ENCODE assay signal across 15 cellular contexts in the genomic region with DNA sequence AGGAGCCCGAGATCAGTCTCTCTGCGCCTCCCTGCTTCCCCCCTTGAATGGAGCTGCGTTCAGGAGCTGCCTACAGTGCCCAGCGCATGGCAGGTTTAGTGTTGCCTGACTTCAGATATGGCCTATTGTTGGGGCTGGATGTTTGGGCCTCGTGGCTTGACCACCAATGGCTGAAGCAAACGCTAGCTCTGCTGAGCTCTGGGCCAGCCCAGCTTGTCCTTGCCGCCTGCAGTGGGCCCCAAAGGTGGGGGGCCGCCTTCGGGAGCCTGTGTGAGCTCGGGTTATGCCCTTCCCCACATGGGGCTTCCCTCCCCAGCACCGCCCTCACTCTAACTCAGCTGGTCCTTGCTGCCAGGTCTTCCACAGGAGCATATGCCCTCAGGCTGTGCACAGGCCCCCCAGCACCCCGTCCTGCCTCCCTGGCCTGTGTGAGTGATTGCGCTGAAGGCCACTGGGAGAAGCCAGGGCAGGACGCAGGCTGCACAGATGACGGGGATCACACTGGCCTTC. TPM values are rescaled to one million over a fixed set of nuclear protein-coding genes. Genes with fewer than 3 reads are reported as not detected.
DNase-seq lines count a peak whose midpoint lies in the region; ATAC-seq, FAIRE-seq and TF ChIP-seq lines count a peak whose summit lies in the region.
"Had no signal": no experiment of that assay in that cellular context is flagged by ENCODE, and none has a peak within 500 bp of the region (broad histone marks: within the 10 kb centered on the region; RNA-seq: fewer than 3 reads in every experiment).

No MANE protein-coding gene starts in this region.

- H4K5ac ChIP-seq in H1 (ENCODE audit: insufficient read length, low read depth, low read length) = peak overlapping the region; percentile 60

- intact Hi-C loops in CD4-positive, alpha-beta T cell (cut with DNase I, micrococcal nuclease) = no loop called here

- no peak overlapping the region for H3K27ac Mint-ChIP-seq in CD4-positive, alpha-beta T cell
- H3K27ac Mint-ChIP-seq in neural progenitor cell = no peak overlapping the region

- H3K9ac ChIP-seq in NT2/D1 (ENCODE audit: insufficient read length, low read depth) = peak overlapping the region; percentile 82
- no peak overlapping the region; a peak in 1 of 7 replicates for H3K9ac ChIP-seq in H1 (replicated peaks in 1 of 4; ENCODE audit: extremely low read depth in 1 of 4, low read depth in 3 of 4, low read length in 3 of 4)
- no peak overlapping the region for H3K9ac ChIP-seq in neural progenitor cell
- H3K9ac ChIP-seq: SK-N-SH had no signal

- no peak overlapping the region; the same call in 1 of the 2 replicates for H2AK5ac ChIP-seq in H1 (ENCODE audit: low read depth, low read length)

- POLR2A ChIA-PET in CD4-positive, alpha-beta T cell (lab: Charles Lee) = interaction anchor here (3.0 kb wide), 1 partner anchor 43 kb away, joined by 16 read pairs; a partner anchor contains a TSS
- POLR2A ChIA-PET in H1 (lab: Charles Lee; ENCODE audit: partially characterized antibody) = interaction anchor here (1.0 to 2.6 kb wide), 8 partner anchors 8 to 254 kb away, joined by 3 to 10 read pairs (median 3); a partner anchor contains a TSS

- H4K8ac ChIP-seq in H1 (ENCODE audit: extremely low read depth, insufficient read depth, low read length) = peak overlapping the region; percentile 60; the same call in 1 of the 2 replicates

- H3K27ac ChIP-seq in CD4-positive, alpha-beta T cell (ENCODE audit: low read depth, low read length) = no peak overlapping the region
- H3K27ac ChIP-seq in H1 (ENCODE audit: low read depth, low read length) (no peak overlapping the region), neural progenitor cell (no peak overlapping the region)

- H2BK20ac ChIP-seq in H1 (ENCODE audit: low read length) = peak overlapping the region; percentile 66; the same call in 1 of the 2 replicates

- TF ChIP-seq POLR2A in H1 (IDR thresholded peaks at IDR 0.05; ENCODE audit: control extremely low read depth in 1 of 2, low read depth in 2 of 2, low read length in 2 of 2) (no peak), GM12891 (IDR thresholded peaks at IDR 0.05; ENCODE audit: low read depth, low read length) (no peak)

- peaks cover 6% of the 10 kb centered on the region for H3K27me3 Mint-ChIP-seq in CD4-positive, alpha-beta T cell
- peaks cover 13% of the 10 kb centered on the region for H3K27me3 Mint-ChIP-seq in neural progenitor cell (ENCODE audit: insufficient read depth, low read depth)

- H3K9me3 Mint-ChIP-seq in CD4-positive, alpha-beta T cell = no peaks in the 10 kb centered on the region
- H3K9me3 Mint-ChIP-seq in neural progenitor cell = peaks cover 3% of the 10 kb centered on the region

- H3F3A ChIP-seq in neural progenitor cell (ENCODE audit: low read depth) = peaks cover 35% of the 10 kb centered on the region

- peaks cover 0 to 6% of the 10 kb centered on the region in 2 experiments; a peak in 1 of 4 replicates for H3K79me2 ChIP-seq in H1 (ENCODE audit: control insufficient read depth in 1 of 2, insufficient read depth in 2 of 2, low read length in 2 of 2)
- peaks cover 12% of the 10 kb centered on the region for H3K79me2 ChIP-seq in neural progenitor cell (ENCODE audit: low read depth)

- no peak for DNase-seq in CD4-positive, alpha-beta T cell
- DNase-seq in NT2/D1 (ENCODE audit: low read depth, low spot score) = no peak
- no peak for DNase-seq in H1 (ENCODE audit: low read depth in 1 of 2, low spot score in 2 of 2)
- DNase-seq in neural progenitor cell (ENCODE audit: low spot score) = no peak
- no peak for DNase-seq in NCI-H748 (lab: John Stamatoyannopoulos, UW; ENCODE audit: unreplicated experiment)
- no peak for DNase-seq in NCI-H1436 treated with DMSO at 0.1 percent for 48 hours (lab: John Stamatoyannopoulos, UW)
- DNase-seq in GM12891 (ENCODE audit: insufficient read length, low spot score) = no peak
- DNase-seq in OCI-M2 (lab: John Stamatoyannopoulos, UW; ENCODE audit: unreplicated experiment) = no peak
- DNase-seq: aorta; mammary epithelial cell; NCI-H1048; SK-N-SH; stimulated activated CD4-positive, alpha-beta T cell treated with anti-CD3 and anti-CD28 coated beads, Interleukin-2, amount 100 ng/mL, for 48 hours; stimulated activated naive CD4-positive, alpha-beta T cell had no signal

- H3K18ac ChIP-seq in H1 (ENCODE audit: extremely low read depth, low read length) = peak overlapping the region; percentile 96

- no peak for ATAC-seq in CD4-positive, alpha-beta T cell (ENCODE audit: poor library complexity)

- H3K4ac ChIP-seq in H1 (replicated peaks; ENCODE audit: insufficient read length, low read depth, low read length) = peak overlapping the region; percentile 82

- H4K20me1 ChIP-seq in H1 (replicated peaks in 1 of 2; ENCODE audit: control insufficient read depth in 1 of 2, insufficient read depth in 2 of 2, low read length in 2 of 2) = peaks cover 3 to 8% of the 10 kb centered on the region in 2 experiments
- H4K20me1 ChIP-seq in neural progenitor cell (ENCODE audit: low read depth) = peaks cover 23% of the 10 kb centered on the region

- no peak overlapping the region for H3K23ac ChIP-seq in H1 (ENCODE audit: insufficient read length)

- H4K91ac ChIP-seq in H1 (replicated peaks; ENCODE audit: insufficient read length, low read length) = peak overlapping the region; percentile 84

- H3K4me1 Mint-ChIP-seq in CD4-positive, alpha-beta T cell (ENCODE audit: low read depth) = peaks cover 8% of the 10 kb centered on the region
- H3K4me1 Mint-ChIP-seq in neural progenitor cell = peaks cover 27% of the 10 kb centered on the region

- H2AFZ ChIP-seq in H1 (ENCODE audit: low read length) (no peak overlapping the region), neural progenitor cell (replicated peaks) (no peak overlapping the region)

- FAIRE-seq in H1 (lab: Jason Lieb, UNC) (no peak), GM12891 (lab: Jason Lieb, UNC) (no peak)
- FAIRE-seq: endometrium had no signal

- peak overlapping the region; percentile 94 for H2BK5ac ChIP-seq in H1 (ENCODE audit: low read depth, low read length)

- 71% methylated on average over 15 of the region's 15 CpGs; no CpG with 5 or more reads in 1 of the 2 experiments for WGBS in H1 (ENCODE audit: extremely low coverage in 1 of 2, insufficient coverage in 1 of 2, insufficient read length in 1 of 2, insufficient replicate concordance in 2 of 2, low coverage in 1 of 2, low lambda C conversion rate in 2 of 2, missing lambda C conversion rate in 1 of 2), 2 experiments

- H3K14ac ChIP-seq in H1 (ENCODE audit: insufficient read length) = no peak overlapping the region

- no peaks in the 10 kb centered on the region for H3K9me3 ChIP-seq in CD4-positive, alpha-beta T cell (ENCODE audit: control insufficient read depth, low read length)
- H3K9me3 ChIP-seq in NT2/D1 (ENCODE audit: insufficient read depth, low read length) (no peaks in the 10 kb centered on the region), H1 (ENCODE audit: insufficient read depth in 2 of 2, low read depth in 1 of 2, low read length in 1 of 2) (no peaks in the 10 kb centered on the region), neural progenitor cell (ENCODE audit: low read depth) (no peaks in the 10 kb centered on the region)
- H3K9me3 ChIP-seq: SK-N-SH had no signal

- peak overlapping the region; percentile 62 to 88 for H3K4me2 ChIP-seq in H1 (ENCODE audit: insufficient read depth in 1 of 2, low read depth in 2 of 2, low read length in 2 of 2)
- peak overlapping the region; percentile 76 for H3K4me2 ChIP-seq in neural progenitor cell

- H3K4me3 Mint-ChIP-seq in CD4-positive, alpha-beta T cell = peak overlapping the region; percentile 48
- H3K4me3 Mint-ChIP-seq in neural progenitor cell = peak overlapping the region; percentile 73

- TF ChIP-seq CTCF in CD4-positive, alpha-beta T cell (IDR thresholded peaks at IDR 0.05) = no peak
- TF ChIP-seq CTCF in H1 (IDR thresholded peaks at IDR 0.05; ENCODE audit: control extremely low read depth in 1 of 3, insufficient read depth in 1 of 3, low read depth in 1 of 3, low read length in 3 of 3) = no peak
- TF ChIP-seq CTCF in neural progenitor cell (IDR thresholded peaks at IDR 0.05) = no peak

- TF ChIP-seq RAD21 in H1 (IDR thresholded peaks at IDR 0.05 in 1 of 2, conservative IDR thresholded peaks at IDR 0.05 in 1 of 2; ENCODE audit: low read depth in 2 of 2, low read length in 2 of 2) = no peak

- H3K4me1 ChIP-seq in NT2/D1 (ENCODE audit: insufficient read depth, insufficient read length) (peaks cover 27% of the 10 kb centered on the region), H1 (replicated peaks in 1 of 4; ENCODE audit: control insufficient read depth in 3 of 4, insufficient read depth in 4 of 4, low read length in 3 of 4) (peaks cover 0 to 35% (median 23%) of the 10 kb centered on the region in 4 experiments; a peak in 6 of 7 replicates), neural progenitor cell (peaks cover 17% of the 10 kb centered on the region)

- H3K4me3 ChIP-seq in NT2/D1 (ENCODE audit: insufficient read length, low read depth) = no peak overlapping the region
- peak overlapping the region in 1 of 4 experiments; percentile 65; a peak in 1 of 8 replicates for H3K4me3 ChIP-seq in H1 (ENCODE audit: extremely low read depth in 1 of 4, insufficient read depth in 2 of 4, low read depth in 3 of 4, low read length in 4 of 4)
- no peak overlapping the region for H3K4me3 ChIP-seq in neural progenitor cell

- CTCF ChIA-PET in CD4-positive, alpha-beta T cell (lab: Charles Lee) = no interaction called here
- CTCF ChIA-PET in H1 (lab: Charles Lee; ENCODE audit: partially characterized antibody) = interaction anchor here (0.8 to 2.9 kb wide), 10 partner anchors 9 to 142 kb away, joined by 3 to 24 read pairs (median 4); a partner anchor contains a TSS

- peaks cover 9% of the 10 kb centered on the region for H3K36me3 Mint-ChIP-seq in CD4-positive, alpha-beta T cell (ENCODE audit: low read depth)
- peaks cover 3% of the 10 kb centered on the region for H3K36me3 Mint-ChIP-seq in neural progenitor cell

- no peak for TF ChIP-seq EP300 in H1 (IDR thresholded peaks at IDR 0.05; ENCODE audit: borderline replicate concordance in 1 of 2, low read depth in 2 of 2, low read length in 2 of 2)

- no peak overlapping the region for H2BK120ac ChIP-seq in H1 (replicated peaks; ENCODE audit: low read depth, low read length)

- H2BK15ac ChIP-seq in H1 (ENCODE audit: low read length) = peak overlapping the region; percentile 96

- no peaks in the 10 kb centered on the region for H3K27me3 ChIP-seq in CD4-positive, alpha-beta T cell (ENCODE audit: control insufficient read depth, insufficient read depth, low read length)
- peaks cover 8% of the 10 kb centered on the region for H3K27me3 ChIP-seq in NT2/D1 (ENCODE audit: insufficient read depth, insufficient read length)
- peaks cover 0 to 5% (median under 1%) of the 10 kb centered on the region in 4 experiments; a peak in 2 of 7 replicates for H3K27me3 ChIP-seq in H1 (replicated peaks in 1 of 4; ENCODE audit: control insufficient read depth in 3 of 4, extremely low read depth in 1 of 4, insufficient read depth in 3 of 4, low read length in 3 of 4)
- H3K27me3 ChIP-seq in neural progenitor cell = peaks cover 21% of the 10 kb centered on the region

- H3K23me2 ChIP-seq in H1 (ENCODE audit: low read depth, low read length) = peaks cover 13% of the 10 kb centered on the region; the same call in 1 of the 2 replicates

- H2BK12ac ChIP-seq in H1 (ENCODE audit: low read depth, low read length) = peak overlapping the region; percentile 92; the same call in 1 of the 2 replicates

- H3K79me1 ChIP-seq in H1 (ENCODE audit: low read depth, low read length) = no peaks in the 10 kb centered on the region; the same call in 1 of the 2 replicates

- H3K56ac ChIP-seq in H1 (replicated peaks; ENCODE audit: insufficient read length, low read depth, low read length) = no peak overlapping the region

- H3K36me3 ChIP-seq in NT2/D1 (ENCODE audit: insufficient read depth, insufficient read length, low read length) (peaks cover 18% of the 10 kb centered on the region), H1 (ENCODE audit: control insufficient read depth in 2 of 4, insufficient read depth in 4 of 4, low read length in 3 of 4) (peaks cover 0 to 13% (median 3%) of the 10 kb centered on the region in 4 experiments; a peak in 4 of 8 replicates), neural progenitor cell (no peaks in the 10 kb centered on the region)

RNA-seq across cellular contexts. Expression of a gene that starts 2.0 kb away (rescaled TPM):
- 10 to 100 TPM; 39.5 to 39.6 TPM for total RNA-seq in CD4-positive, alpha-beta T cell
- 100 and 108 TPM in 2 replicates for total RNA-seq in H1 (2021; fragmentation: NEBNext Ultra II Directional; extraction: Animal tissue kit (Norgen Biotek cat#: 25700))
- 186 and 203 TPM in 2 replicates for polyA plus RNA-seq in H1 (2011; rRNA removed)
- 162 TPM for polyA plus RNA-seq in H1 (2011; cell fraction: cytosol; rRNA removed)
- 223 TPM for polyA plus RNA-seq in H1 (2011; cell fraction: nucleus; rRNA removed)
- 71.0 to 114 TPM (median 105 TPM) in 4 replicates for polyA plus RNA-seq in H1 (2012, experiment 1 of 2)
- polyA plus RNA-seq in H1 (2012, experiment 2 of 2) = 145 TPM
- 85.9 TPM for polyA plus RNA-seq in H1 (2013, experiment 1 of 2)
- polyA plus RNA-seq in H1 (2013, experiment 2 of 2) = 90.7 TPM
- 17.4 and 18.7 TPM in 2 replicates for polyA minus RNA-seq in H1 (2011; rRNA and poly(A)+ RNA removed)
- 64.4 TPM for polyA minus RNA-seq in H1 (2011; cell fraction: cytosol; rRNA and poly(A)+ RNA removed)
- 71.6 TPM for polyA minus RNA-seq in H1 (2011; cell fraction: nucleus; rRNA and poly(A)+ RNA removed)
- total RNA-seq in neural progenitor cell (ENCODE audit: low replicate concordance) = 46.0 and 125 TPM in 2 replicates
- 86.9 TPM for polyA plus RNA-seq in GM12891 (2012; ENCODE audit: low read depth, missing spikeins)

RNA-seq across cellular contexts. Expression of a gene that starts 3.5 kb away (rescaled TPM):
- 10 to 100 TPM; 11.4 to 14.6 TPM for total RNA-seq in CD4-positive, alpha-beta T cell
- total RNA-seq in H1 (2021; fragmentation: NEBNext Ultra II Directional; extraction: Animal tissue kit (Norgen Biotek cat#: 25700)) = 45.4 and 45.7 TPM in 2 replicates
- 75.5 and 102 TPM in 2 replicates for polyA plus RNA-seq in H1 (2011; rRNA removed)
- 53.7 TPM for polyA plus RNA-seq in H1 (2011; cell fraction: cytosol; rRNA removed)
- polyA plus RNA-seq in H1 (2011; cell fraction: nucleus; rRNA removed) = 63.7 TPM
- polyA plus RNA-seq in H1 (2012, experiment 1 of 2) = 15.4 to 49.5 TPM (median 40.3 TPM) in 4 replicates
- 40.7 TPM for polyA plus RNA-seq in H1 (2012, experiment 2 of 2)
- 75.0 TPM for polyA plus RNA-seq in H1 (2013, experiment 1 of 2)
- polyA plus RNA-seq in H1 (2013, experiment 2 of 2) = 69.3 TPM
- 5.2 and 5.8 TPM in 2 replicates for polyA minus RNA-seq in H1 (2011; rRNA and poly(A)+ RNA removed)
- 18.3 TPM for polyA minus RNA-seq in H1 (2011; cell fraction: cytosol; rRNA and poly(A)+ RNA removed)
- polyA minus RNA-seq in H1 (2011; cell fraction: nucleus; rRNA and poly(A)+ RNA removed) = 22.1 TPM
- total RNA-seq in neural progenitor cell (ENCODE audit: low replicate concordance) = 1.5 and 4.7 TPM in 2 replicates
- polyA plus RNA-seq in GM12891 (2012; ENCODE audit: low read depth, missing spikeins) = 50.6 TPM

RNA-seq across cellular contexts. Expression of a gene that starts 7.3 kb away (rescaled TPM):
- under 1 TPM; 0.64 to 0.99 TPM for total RNA-seq in CD4-positive, alpha-beta T cell
- 10.2 and 11.4 TPM in 2 replicates for total RNA-seq in H1 (2021; fragmentation: NEBNext Ultra II Directional; extraction: Animal tissue kit (Norgen Biotek cat#: 25700))
- polyA plus RNA-seq in H1 (2011; rRNA removed) = 15.8 and 28.4 TPM in 2 replicates
- polyA plus RNA-seq in H1 (2011; cell fraction: cytosol; rRNA removed) = 19.7 TPM
- polyA plus RNA-seq in H1 (2011; cell fraction: nucleus; rRNA removed) = 21.8 TPM
- 4.8 to 11.4 TPM (median 10.2 TPM) in 4 replicates for polyA plus RNA-seq in H1 (2012, experiment 1 of 2)
- polyA plus RNA-seq in H1 (2012, experiment 2 of 2) = 8.5 TPM
- polyA plus RNA-seq in H1 (2013, experiment 1 of 2) = 12.3 TPM
- 11.2 TPM for polyA plus RNA-seq in H1 (2013, experiment 2 of 2)
- 1.4 and 1.8 TPM in 2 replicates for polyA minus RNA-seq in H1 (2011; rRNA and poly(A)+ RNA removed)
- polyA minus RNA-seq in H1 (2011; cell fraction: cytosol; rRNA and poly(A)+ RNA removed) = 12.0 TPM
- polyA minus RNA-seq in H1 (2011; cell fraction: nucleus; rRNA and poly(A)+ RNA removed) = 10.3 TPM
- total RNA-seq in neural progenitor cell (ENCODE audit: low replicate concordance) = 5.9 and 22.5 TPM in 2 replicates
- 0.39 TPM for polyA plus RNA-seq in GM12891 (2012; ENCODE audit: low read depth, missing spikeins)
- polyA plus RNA-seq: mammary epithelial cell had no signal

RNA-seq across cellular contexts. Expression of a gene that starts 11.1 kb away (rescaled TPM):
- 10 to 100 TPM in 1 of 2 experiments, 1 to 10 TPM in 1; 8.1 to 10.3 TPM for total RNA-seq in CD4-positive, alpha-beta T cell
- 44.4 and 47.2 TPM in 2 replicates for total RNA-seq in H1 (2021; fragmentation: NEBNext Ultra II Directional; extraction: Animal tissue kit (Norgen Biotek cat#: 25700))
- 24.0 and 38.1 TPM in 2 replicates for polyA plus RNA-seq in H1 (2011; rRNA removed)
- polyA plus RNA-seq in H1 (2011; cell fraction: cytosol; rRNA removed) = 32.6 TPM
- 254 TPM for polyA plus RNA-seq in H1 (2011; cell fraction: nucleus; rRNA removed)
- polyA plus RNA-seq in H1 (2012, experiment 1 of 2) = 27.7 to 55.2 TPM (median 53.5 TPM) in 4 replicates
- polyA plus RNA-seq in H1 (2012, experiment 2 of 2) = 26.8 TPM
- polyA plus RNA-seq in H1 (2013, experiment 1 of 2) = 24.8 TPM
- polyA plus RNA-seq in H1 (2013, experiment 2 of 2) = 21.9 TPM
- polyA minus RNA-seq in H1 (2011; rRNA and poly(A)+ RNA removed) = 13.8 TPM in 2 replicates
- polyA minus RNA-seq in H1 (2011; cell fraction: cytosol; rRNA and poly(A)+ RNA removed) = 18.3 TPM
- polyA minus RNA-seq in H1 (2011; cell fraction: nucleus; rRNA and poly(A)+ RNA removed) = 52.9 TPM
- 9.3 and 33.4 TPM in 2 replicates for total RNA-seq in neural progenitor cell (ENCODE audit: low replicate concordance)
- polyA plus RNA-seq in GM12891 (2012; ENCODE audit: low read depth, missing spikeins) = 20.6 TPM

RNA-seq across cellular contexts. Expression of a gene that starts 29.8 kb away (rescaled TPM):
- total RNA-seq in CD4-positive, alpha-beta T cell = 100 to 1,000 TPM; 202 to 209 TPM
- 149 and 162 TPM in 2 replicates for total RNA-seq in H1 (2021; fragmentation: NEBNext Ultra II Directional; extraction: Animal tissue kit (Norgen Biotek cat#: 25700))
- 194 and 320 TPM in 2 replicates for polyA plus RNA-seq in H1 (2011; rRNA removed)
- polyA plus RNA-seq in H1 (2011; cell fraction: cytosol; rRNA removed) = 230 TPM
- polyA plus RNA-seq in H1 (2011; cell fraction: nucleus; rRNA removed) = 1,150 TPM
- polyA plus RNA-seq in H1 (2012, experiment 1 of 2) = 115 to 182 TPM (median 174 TPM) in 4 replicates
- polyA plus RNA-seq in H1 (2012, experiment 2 of 2) = 126 TPM
- 139 TPM for polyA plus RNA-seq in H1 (2013, experiment 1 of 2)
- 113 TPM for polyA plus RNA-seq in H1 (2013, experiment 2 of 2)
- polyA minus RNA-seq in H1 (2011; rRNA and poly(A)+ RNA removed) = 37.9 and 39.8 TPM in 2 replicates
- 73.9 TPM for polyA minus RNA-seq in H1 (2011; cell fraction: cytosol; rRNA and poly(A)+ RNA removed)
- 130 TPM for polyA minus RNA-seq in H1 (2011; cell fraction: nucleus; rRNA and poly(A)+ RNA removed)
- total RNA-seq in neural progenitor cell (ENCODE audit: low replicate concordance) = 34.0 and 138 TPM in 2 replicates
- polyA plus RNA-seq in GM12891 (2012; ENCODE audit: low read depth, missing spikeins) = 73.5 TPM
